In genomic region chr6:148509152-148509571, GRCh38 we compare ENCODE assay signal across 9 cellular contexts.
A peak's percentile ranks its signal among the peaks of the same experiment; 100 is the strongest.
DNase-seq lines count a peak whose midpoint lies in the region; ATAC-seq, FAIRE-seq and TF ChIP-seq lines count a peak whose summit lies in the region.
"Had no signal": no experiment of that assay in that cellular context is flagged by ENCODE, and none has a peak within 500 bp of the region (broad histone marks: within the 10 kb centered on the region; RNA-seq: fewer than 3 reads in every experiment).

No MANE protein-coding gene starts in this region.

- POLR2A ChIA-PET in HepG2 (lab: Yijun Ruan, JAX), result no interaction called here

- peaks cover 44% of the 10 kb centered on the region for H3K27me3 Mint-ChIP-seq in activated naive CD8-positive, alpha-beta T cell treated with anti-CD3 and anti-CD28 coated beads for 36 hours

- H3K79me2 ChIP-seq in HepG2 (ENCODE audit: insufficient read depth, low read length) (no peaks in the 10 kb centered on the region), neural cell (replicated peaks; ENCODE audit: insufficient read depth, low read length) (no peaks in the 10 kb centered on the region)

- BruUV-seq in HepG2 (replicated peaks; lab: Mats Ljungman, UMichigan), result no TSS peak

- TF ChIP-seq RAD21 in liver (IDR thresholded peaks at IDR 0.05) (no peak), HepG2 (CRISPR knock-in tag; IDR thresholded peaks at IDR 0.05) (no peak), neural cell (conservative IDR thresholded peaks at IDR 0.05) (no peak)

- intact Hi-C loops in HepG2 (cut with micrococcal nuclease; ENCODE audit: unreplicated experiment), result no loop called here
- intact Hi-C loops in aorta (cut with DNase I), result no loop called here

- no peak overlapping the region for H2AFZ ChIP-seq in HepG2 (ENCODE audit: low read length)
- no peak overlapping the region for H2AFZ ChIP-seq in neural cell (ENCODE audit: low read depth, low read length)

- WGBS in liver, result 83% methylated on average over 11 of the region's 11 CpGs
- 95% methylated on average over 11 of the region's 11 CpGs for WGBS in HepG2 (ENCODE audit: low lambda C conversion rate)
- WGBS in ectodermal cell, 2 experiments, result 87% methylated on average over 11 of the region's 11 CpGs
- WGBS in aorta, 2 donors, result 8% methylated on average over 11 of the region's 11 CpGs

- H3K4me1 Mint-ChIP-seq in activated naive CD8-positive, alpha-beta T cell treated with anti-CD3 and anti-CD28 coated beads for 36 hours, result no peaks in the 10 kb centered on the region
- H3K4me1 Mint-ChIP-seq: CD4-positive, CD25-positive, alpha-beta regulatory T cell had no signal

- H3K4me3 ChIP-seq in liver (ENCODE audit: low read depth in 1 of 3, low read length in 3 of 3) (peak overlapping the region in 1 of 3 donors; percentile 14), HepG2 (replicated peaks in 1 of 3; ENCODE audit: insufficient read depth in 1 of 3, low read depth in 2 of 3, low read length in 3 of 3) (no peak overlapping the region), ectodermal cell (ENCODE audit: insufficient read depth, low read depth, low read length) (peak overlapping the region; percentile 22), neural cell (ENCODE audit: low read length) (peak overlapping the region; percentile 53), aorta (ENCODE audit: low read length in 2 of 2) (peak overlapping the region; percentile 71 to 75)

- H3K4me1 ChIP-seq in liver (ENCODE audit: control insufficient read depth in 4 of 4, insufficient read depth in 4 of 4, low read length in 3 of 4), result no peaks in the 10 kb centered on the region
- H3K4me1 ChIP-seq in HepG2 (ENCODE audit: insufficient read depth, low read length), result no peaks in the 10 kb centered on the region
- H3K4me1 ChIP-seq in ectodermal cell (ENCODE audit: control insufficient read depth, insufficient read depth, low read length), result peaks cover 35% of the 10 kb centered on the region
- H3K4me1 ChIP-seq in aorta (ENCODE audit: control insufficient read depth in 1 of 2, insufficient read depth in 2 of 2, low read length in 2 of 2), result peaks cover 0 to 4% of the 10 kb centered on the region in 2 donors

- H3K27ac ChIP-seq in liver (ENCODE audit: low read depth in 1 of 2, low read length in 2 of 2), result peak overlapping the region; percentile 40 to 61
- H3K27ac ChIP-seq in HepG2 (ENCODE audit: extremely low read length, insufficient read depth, low read length), result no peak overlapping the region
- peak overlapping the region; percentile 64 for H3K27ac ChIP-seq in ectodermal cell (ENCODE audit: insufficient read depth, low read depth, low read length, poor library complexity, severe bottlenecking)
- H3K27ac ChIP-seq in neural cell (ENCODE audit: low read length), result no peak overlapping the region
- H3K27ac ChIP-seq in aorta (ENCODE audit: low read depth in 1 of 2, low read length in 2 of 2), result peak overlapping the region; percentile 61 to 74

- TF ChIP-seq EP300 in HepG2 (IDR thresholded peaks at IDR 0.05; ENCODE audit: low read depth in 2 of 2, low read length in 2 of 2) (no peak), HepG2 (CRISPR knock-in tag; IDR thresholded peaks at IDR 0.05; ENCODE audit: borderline replicate concordance) (no peak), neural cell (conservative IDR thresholded peaks at IDR 0.05; ENCODE audit: poor library complexity, severe bottlenecking) (no peak)

- H3K36me3 ChIP-seq in liver (ENCODE audit: control insufficient read depth in 4 of 4, insufficient read depth in 3 of 4, low read depth in 1 of 4, low read length in 3 of 4), result no peaks in the 10 kb centered on the region
- no peaks in the 10 kb centered on the region; a peak in 1 of 5 replicates for H3K36me3 ChIP-seq in HepG2 (replicated peaks in 1 of 2; ENCODE audit: control insufficient read depth in 1 of 2, insufficient read depth in 2 of 2, low read length in 2 of 2)
- H3K36me3 ChIP-seq in ectodermal cell (ENCODE audit: control insufficient read depth, insufficient read depth, low read length), result no peaks in the 10 kb centered on the region
- no peaks in the 10 kb centered on the region for H3K36me3 ChIP-seq in neural cell (ENCODE audit: insufficient read depth, low read length)
- no peaks in the 10 kb centered on the region for H3K36me3 ChIP-seq in aorta (ENCODE audit: control insufficient read depth in 1 of 2, insufficient read depth in 2 of 2, low read length in 1 of 2)

- H3K4me2 ChIP-seq in HepG2 (ENCODE audit: low read depth, low read length), result no peak overlapping the region
- H3K4me2 ChIP-seq in neural cell (ENCODE audit: low read length), result no peak overlapping the region

- H3F3A ChIP-seq in neural cell (ENCODE audit: insufficient read depth, low read length, poor library complexity, severe bottlenecking), result no peaks in the 10 kb centered on the region

- no peaks in the 10 kb centered on the region for H3K9me3 Mint-ChIP-seq in activated naive CD8-positive, alpha-beta T cell treated with anti-CD3 and anti-CD28 coated beads for 36 hours

- H3K4me3 Mint-ChIP-seq in activated naive CD8-positive, alpha-beta T cell treated with anti-CD3 and anti-CD28 coated beads for 36 hours, result no peak overlapping the region
- H3K4me3 Mint-ChIP-seq: CD4-positive, CD25-positive, alpha-beta regulatory T cell had no signal

- no peak for TF ChIP-seq POLR2A in HepG2 (IDR thresholded peaks at IDR 0.05; ENCODE audit: insufficient read depth in 1 of 2, low read depth in 2 of 2, low read length in 2 of 2)

- H3K27me3 ChIP-seq in liver (ENCODE audit: control insufficient read depth in 4 of 4, insufficient read depth in 4 of 4, low read length in 3 of 4) (no peaks in the 10 kb centered on the region), HepG2 (ENCODE audit: control insufficient read depth in 1 of 2, insufficient read depth in 2 of 2, low read length in 2 of 2) (no peaks in the 10 kb centered on the region), ectodermal cell (ENCODE audit: control insufficient read depth, insufficient read depth, low read length, poor library complexity, severe bottlenecking) (no peaks in the 10 kb centered on the region), neural cell (ENCODE audit: insufficient read depth, low read depth, low read length) (no peaks in the 10 kb centered on the region), aorta (ENCODE audit: control insufficient read depth in 1 of 2, insufficient read depth in 2 of 2, low read length in 1 of 2) (no peaks in the 10 kb centered on the region)

- no peaks in the 10 kb centered on the region for H3K9me2 ChIP-seq in neural cell (ENCODE audit: insufficient read depth, low read length)

- no peak for DNase-seq in HepG2 (ENCODE audit: low spot score)
- DNase-seq in aorta, result no peak
- DNase-seq in activated naive CD8-positive, alpha-beta T cell treated with anti-CD3 and anti-CD28 coated beads for 36 hours, result no peak
- DNase-seq in NCI-H2227 (lab: John Stamatoyannopoulos, UW; ENCODE audit: unreplicated experiment), result no peak

- no peak for ATAC-seq in HepG2
- ATAC-seq in aorta (ENCODE audit: low FRiP score), result peak; percentile 3
- ATAC-seq in GM21515 (IDR thresholded peaks at IDR 0.05; ENCODE audit: unreplicated experiment), result no peak

- H3K27ac Mint-ChIP-seq in activated naive CD8-positive, alpha-beta T cell treated with anti-CD3 and anti-CD28 coated beads for 36 hours, result no peak overlapping the region
- H3K27ac Mint-ChIP-seq: CD4-positive, CD25-positive, alpha-beta regulatory T cell had no signal

- no peak for TF ChIP-seq CTCF in liver (IDR thresholded peaks at IDR 0.05; ENCODE audit: low read depth, low read length, missing input control)
- TF ChIP-seq CTCF in HepG2 (CRISPR knock-in tag; IDR thresholded peaks at IDR 0.05), result no peak
- no peak for TF ChIP-seq CTCF in neural cell (IDR thresholded peaks at IDR 0.05; ENCODE audit: poor library complexity, severe bottlenecking)

- CTCF ChIA-PET in HepG2 (lab: Yijun Ruan, JAX; ENCODE audit: low intra/inter-chr PET ratio, low total read pairs), result no interaction called here

- no peaks in the 10 kb centered on the region for H4K20me1 ChIP-seq in HepG2 (ENCODE audit: insufficient read depth, low read length)
- no peaks in the 10 kb centered on the region for H4K20me1 ChIP-seq in neural cell (ENCODE audit: insufficient read depth)

- in situ Hi-C loops in HepG2 (cut with HindIII; ENCODE audit: extremely low pct_ligation_motif_present, low pct_unique_long_range_greater_than_20kb), result no loop called here

- no peaks in the 10 kb centered on the region for H3K36me3 Mint-ChIP-seq in activated naive CD8-positive, alpha-beta T cell treated with anti-CD3 and anti-CD28 coated beads for 36 hours
- H3K36me3 Mint-ChIP-seq: CD4-positive, CD25-positive, alpha-beta regulatory T cell had no signal

- no peak for FAIRE-seq in HepG2 (lab: Jason Lieb, UNC)

- H3K9ac ChIP-seq in liver (ENCODE audit: low read depth in 1 of 2, low read length in 2 of 2), result no peak overlapping the region
- H3K9ac ChIP-seq in HepG2 (ENCODE audit: insufficient read depth, low read depth, low read length), result no peak overlapping the region
- no peak overlapping the region for H3K9ac ChIP-seq in neural cell (ENCODE audit: low read length)

- H3K9me3 ChIP-seq in liver (ENCODE audit: control insufficient read depth in 4 of 4, low read length in 3 of 4) (no peaks in the 10 kb centered on the region), HepG2 (ENCODE audit: low read length) (no peaks in the 10 kb centered on the region), ectodermal cell (ENCODE audit: control insufficient read depth, low read length) (no peaks in the 10 kb centered on the region), neural cell (ENCODE audit: low read length) (no peaks in the 10 kb centered on the region), aorta (ENCODE audit: control insufficient read depth, low read length) (no peaks in the 10 kb centered on the region)

TF ChIP-seq in HepG2, 621 proteins besides CTCF, POLR2A, EP300 and RAD21 (continues in another document):
- TF ChIP-seq RORA (CRISPR knock-in tag; IDR thresholded peaks at IDR 0.05) (no peak), ZNF234 (CRISPR knock-in tag; conservative IDR thresholded peaks at IDR 0.05) (no peak), JARID2 (CRISPR knock-in tag; IDR thresholded peaks at IDR 0.05; ENCODE audit: insufficient replicate concordance) (no peak), EEA1 (CRISPR knock-in tag; IDR thresholded peaks at IDR 0.05; ENCODE audit: borderline replicate concordance) (no peak), MTA3 (CRISPR knock-in tag; IDR thresholded peaks at IDR 0.05) (no peak), SMYD3 (CRISPR knock-in tag; IDR thresholded peaks at IDR 0.05) (no peak), ZNF724P (CRISPR knock-in tag; IDR thresholded peaks at IDR 0.05; ENCODE audit: borderline replicate concordance) (no peak)

TF ChIP-seq in neural cell, 6 proteins besides CTCF, POLR2A, EP300 and RAD21 (continues in another document):
- TF ChIP-seq POLR2AphosphoS5 (IDR thresholded peaks at IDR 0.05), result no peak
- no peak for TF ChIP-seq EZH2 (IDR thresholded peaks at IDR 0.05; ENCODE audit: borderline replicate concordance, insufficient read depth, low read length, poor library complexity, severe bottlenecking)
- no peak for TF ChIP-seq MXI1 (conservative IDR thresholded peaks at IDR 0.05; ENCODE audit: poor library complexity, severe bottlenecking)
- TF ChIP-seq SMC3 (conservative IDR thresholded peaks at IDR 0.05; ENCODE audit: poor library complexity), result no peak

Comparison
In these comparisons a context has a peak if more than half of its experiments do, and no peak if none do; other contexts are left out.
1. H3K27ac ChIP-seq: peak in liver (2 of 2), ectodermal cell (single experiment) and aorta (2 of 2); none in HepG2 (single experiment) and neural cell (single experiment).
2. H3K4me3 ChIP-seq: peak in ectodermal cell (single experiment), neural cell (single experiment) and aorta (2 of 2); none in HepG2 (0 of 3).